23 cellular contexts compared by ENCODE assay signal in the genomic region with DNA sequence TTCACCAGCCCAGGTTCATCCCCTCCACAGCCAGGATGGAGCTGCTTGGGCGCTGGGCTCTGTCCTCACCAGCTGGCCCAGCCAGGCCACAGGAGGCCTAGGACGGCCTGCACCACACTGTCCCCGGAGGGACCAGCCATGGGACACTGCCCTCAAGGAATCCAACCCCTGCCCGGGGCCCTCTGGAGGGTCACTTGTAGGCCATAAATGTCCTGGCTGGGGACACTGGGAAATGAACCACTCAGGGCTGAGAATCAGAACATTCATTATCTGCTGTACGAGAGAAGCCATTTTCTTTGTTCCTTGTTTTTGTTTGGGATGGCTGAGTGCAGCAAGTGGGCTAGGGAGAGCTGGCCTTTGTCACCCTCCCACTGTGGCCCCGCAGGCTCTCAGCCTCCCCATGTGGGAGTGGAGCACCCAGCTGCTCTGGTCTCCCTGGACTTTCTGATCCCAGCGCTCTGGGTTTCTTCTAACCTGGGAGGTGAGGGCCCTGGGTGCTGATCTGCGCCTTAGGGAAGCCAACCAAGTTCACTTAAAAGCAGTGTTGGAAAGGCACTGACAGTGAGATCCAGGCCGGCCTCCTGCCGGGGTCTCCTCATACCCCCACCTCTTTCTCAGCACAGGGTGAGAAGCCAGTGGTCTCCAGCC. TPM values are rescaled to one million over a fixed set of nuclear protein-coding genes. Genes with fewer than 3 reads are reported as not detected.
"Had no signal": no experiment of that assay in that cellular context is flagged by ENCODE, and none has a peak within 500 bp of the region (broad histone marks: within the 10 kb centered on the region; RNA-seq: fewer than 3 reads in every experiment).

No MANE protein-coding gene starts in this region.

- ATAC-seq: gastrocnemius medialis had no signal

- H3K27me3 Mint-ChIP-seq: activated CD8-positive, alpha-beta T cell treated with anti-CD3 and anti-CD28 coated beads for 36 hours; activated naive CD8-positive, alpha-beta T cell treated with anti-CD3 and anti-CD28 coated beads, Interleukin-2, amount 10 ng/mL, durations not matched to agents 7 days and 5 days had no signal

- H3K4me3 Mint-ChIP-seq: activated CD8-positive, alpha-beta T cell treated with anti-CD3 and anti-CD28 coated beads for 36 hours; activated naive CD8-positive, alpha-beta T cell treated with anti-CD3 and anti-CD28 coated beads, Interleukin-2, amount 10 ng/mL, durations not matched to agents 7 days and 5 days; activated T-cell treated with anti-CD3 and anti-CD28 coated beads, Interleukin-2, amount 50 U/mL, for 72 hours had no signal

- H3K27ac Mint-ChIP-seq: activated CD8-positive, alpha-beta T cell treated with anti-CD3 and anti-CD28 coated beads for 36 hours; activated naive CD8-positive, alpha-beta T cell treated with anti-CD3 and anti-CD28 coated beads, Interleukin-2, amount 10 ng/mL, durations not matched to agents 7 days and 5 days; activated T-cell treated with anti-CD3 and anti-CD28 coated beads, Interleukin-2, amount 50 U/mL, for 72 hours had no signal

- H3K4me1 ChIP-seq: gastrocnemius medialis had no signal

- H3K27me3 ChIP-seq: gastrocnemius medialis, heart right ventricle, left lung, neutrophil, spleen, suprapubic skin, upper lobe of left lung had no signal

- H3K9me3 ChIP-seq: gastrocnemius medialis, neutrophil, suprapubic skin, upper lobe of left lung had no signal

- DNase-seq: activated CD4-positive, alpha-beta T cell treated with anti-CD3 and anti-CD28 coated beads for 4 hours; activated CD8-positive, alpha-beta memory T cell treated with anti-CD3 and anti-CD28 coated beads, Interleukin-2, amount 50 U/mL, for 4 hours; activated gamma-delta T cell treated with Interleukin-2 at 50 U/mL for 16 hours; activated naive CD8-positive, alpha-beta T cell treated with anti-CD3 and anti-CD28 coated beads, Interleukin-2, amount 10 ng/mL, durations not matched to agents 7 days and 5 days; activated T-cell treated with anti-CD3 and anti-CD28 coated beads, Interleukin-2, amount 50 U/mL, for 72 hours; anterior cingulate cortex; gastrocnemius medialis; heart right ventricle; islet precursor cell; mesendoderm; posterior cingulate gyrus; right cardiac atrium; spleen; stimulated activated CD4-positive, alpha-beta T cell treated with anti-CD3 and anti-CD28 coated beads, Interleukin-1b, Interleukin-23, amount 100 ng/mL, for 48 hours; stimulated activated naive CD4-positive, alpha-beta T cell treated with Interleukin-2 at 50 U/mL for 16 hours; T-helper 1 cell; upper lobe of left lung had no signal

- H3K27ac ChIP-seq: gastrocnemius medialis, neutrophil, suprapubic skin had no signal

- H3K4me3 ChIP-seq: gastrocnemius medialis, heart right ventricle, left lung, spleen, suprapubic skin, upper lobe of left lung had no signal

- H3K36me3 ChIP-seq: gastrocnemius medialis, heart right ventricle, left lung, neutrophil, spleen, suprapubic skin, upper lobe of left lung had no signal

- FAIRE-seq: colon, endothelial cell of umbilical vein had no signal

RNA-seq across cellular contexts. Expression of gene C20orf203, which starts 9.9 kb away (rescaled TPM):
- total RNA-seq: endothelial cell of umbilical vein, gastrocnemius medialis, left lung had no signal
- polyA plus RNA-seq: endothelial cell of umbilical vein, right cardiac atrium had no signal
